ENCODE assay signal across 7 cellular contexts in the genomic region with DNA sequence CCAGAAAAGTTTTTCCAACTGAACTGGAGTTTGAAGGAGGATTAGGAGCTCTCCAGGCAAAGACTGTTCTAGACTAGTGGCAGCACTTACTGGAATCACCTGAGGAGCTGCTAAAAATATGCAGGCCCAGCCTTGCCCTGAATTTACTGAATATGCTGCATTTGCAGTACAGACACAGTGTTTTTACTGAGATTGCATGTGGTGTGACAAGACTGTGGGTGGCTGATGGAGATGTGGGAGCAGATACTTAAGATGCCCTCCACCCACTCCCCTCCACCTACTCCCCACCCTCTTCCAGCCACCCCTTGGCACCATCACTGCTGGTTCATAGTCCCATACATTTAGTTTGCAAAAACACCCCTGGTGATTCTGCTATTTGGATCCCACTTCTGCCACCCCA.
"Had no signal": no experiment of that assay in that cellular context is flagged by ENCODE, and none has a peak within 500 bp of the region (broad histone marks: within the 10 kb centered on the region; RNA-seq: fewer than 3 reads in every experiment).

No MANE protein-coding gene starts in this region.

- H3K36me3 ChIP-seq: HAP-1 had no signal

- H3K27ac ChIP-seq: GM23248 had no signal

- ATAC-seq: HCT116, K562 had no signal

- DNase-seq: GM23248, GOT3, H7, IMR-90 had no signal

- H3K4me3 ChIP-seq: GM23248, HAP-1, K562 had no signal

- H3K9me3 ChIP-seq: HAP-1 had no signal

- H3K4me1 ChIP-seq: HAP-1 had no signal
